ENCODE assay signal across 8 cellular contexts in genomic region chr21:42220138-42220701, GRCh38. TPM values are rescaled to one million over a fixed set of nuclear protein-coding genes. Genes with fewer than 3 reads are reported as not detected.
DNase-seq lines count a peak whose midpoint lies in the region; ATAC-seq and TF ChIP-seq lines count a peak whose summit lies in the region.

No MANE protein-coding gene starts in this region.

- POLR2A ChIA-PET in BJ (lab: Charles Lee) = no interaction called here

- TF ChIP-seq CTCF in BJ (IDR thresholded peaks at IDR 0.05; ENCODE audit: insufficient read depth, low read depth, low read length) (no peak), coronary artery (IDR thresholded peaks at IDR 0.05) (no peak)

- intact Hi-C loops in left colon (cut with DNase I, micrococcal nuclease) = no loop called here

- H3K4me3 ChIP-seq in BJ (ENCODE audit: low read depth, low read length) = peak overlapping the region; percentile 14; the same call in 1 of the 2 replicates
- H3K4me3 ChIP-seq in coronary artery = peak overlapping the region; percentile 70

- CTCF ChIA-PET in BJ (lab: Yijun Ruan, JAX) = interaction anchor here (0.5 to 0.7 kb wide), 2 partner anchors 38 to 277 kb away, joined by 3 to 5 read pairs; no protein-coding TSS in a partner anchor

- ATAC-seq in GM19468 (IDR thresholded peaks at IDR 0.05; ENCODE audit: extremely low read depth, unreplicated experiment) (peak; percentile 26), left colon (peak; percentile 67), HG02884 (IDR thresholded peaks at IDR 0.05; ENCODE audit: unreplicated experiment) (no peak)

- peaks cover 17% of the 10 kb centered on the region for H3K27me3 ChIP-seq in BJ (ENCODE audit: control insufficient read depth, insufficient read depth, low read length)

- peak overlapping the region; percentile 65 to 84 for H3K27ac ChIP-seq in coronary artery

- DNase-seq in BJ (ENCODE audit: low read depth) = no peak
- DNase-seq in NCI-H2081 treated with DMSO at 0.1 percent for 48 hours (lab: John Stamatoyannopoulos, UW) = peak; percentile 19
- peak; percentile 71 for DNase-seq in activated CD4-positive, alpha-beta T cell treated with anti-CD3 and anti-CD28 coated beads for 48 hours
- no peak for DNase-seq in coronary artery (ENCODE audit: low spot score)
- DNase-seq in left colon = peak; percentile 75 to 79
- DNase-seq in stimulated activated CD4-positive, alpha-beta T cell treated with anti-CD3 and anti-CD28 coated beads, Interleukin-15, amount 100 ng/mL, for 24 hours = peak; percentile 69

- H3K36me3 ChIP-seq in BJ (ENCODE audit: control insufficient read depth, insufficient read depth, low read length) = no peaks in the 10 kb centered on the region

RNA-seq across cellular contexts. Expression of gene ABCG1, which starts 1.3 kb away (rescaled TPM):
- polyA plus RNA-seq in BJ (2011; rRNA removed) = 0.15 and 0.29 TPM in 2 replicates
- not detected in 2 replicates for polyA minus RNA-seq in BJ (2011; rRNA and poly(A)+ RNA removed)
- 10 to 100 TPM; 17.0 to 86.9 TPM for total RNA-seq in left colon

Comparison
In these comparisons a context has a peak if more than half of its experiments do, and no peak if none do; other contexts are left out.
1. DNase-seq: peak in NCI-H2081 treated with DMSO at 0.1 percent for 48 hours (single experiment), activated CD4-positive, alpha-beta T cell treated with anti-CD3 and anti-CD28 coated beads for 48 hours (single experiment), left colon (2 of 2) and stimulated activated CD4-positive, alpha-beta T cell treated with anti-CD3 and anti-CD28 coated beads, Interleukin-15, amount 100 ng/mL, for 24 hours (single experiment); none in BJ (single experiment) and coronary artery (single experiment).